ENCODE assay signal across 17 cellular contexts in genomic region chr16:12559714-12560113, GRCh38.
"Had no signal": no experiment of that assay in that cellular context is flagged by ENCODE, and none has a peak within 500 bp of the region (broad histone marks: within the 10 kb centered on the region; RNA-seq: fewer than 3 reads in every experiment).

No MANE protein-coding gene starts in this region.

- ATAC-seq: activated CD4-positive, CD25-positive, alpha-beta regulatory T cell treated with anti-CD3 and anti-CD28 coated beads, Interleukin-2, amount 50 U/mL, for 24 hours; body of pancreas; left lung; mucosa of descending colon had no signal

- H3K9me3 Mint-ChIP-seq: natural killer cell treated with Interleukin-12 subunit alpha and Interleukin-12 subunit beta and Interleukin-15 and Interleukin-18, amount 100 ng/mL, for 72 hours; T-helper 2 cell treated with Interferon-gamma antibody and Interleukin-4, amounts not matched to agents 5 μg/mL and 100 μg/mL, for 36 hours had no signal

- H3K4me1 ChIP-seq: body of pancreas, left lung, stomach had no signal

- H3K27ac ChIP-seq: body of pancreas, epithelial cell of prostate, left lung, stomach, thoracic aorta had no signal

- H3K27ac Mint-ChIP-seq: natural killer cell treated with Interleukin-12 subunit alpha and Interleukin-12 subunit beta and Interleukin-15 and Interleukin-18, amount 100 ng/mL, for 72 hours; T-helper 2 cell treated with Interferon-gamma antibody and Interleukin-4, amounts not matched to agents 5 μg/mL and 100 μg/mL, for 36 hours had no signal

- H3K9me3 ChIP-seq: body of pancreas, left lung, mucosa of descending colon, stomach, thoracic aorta had no signal

- H3K4me3 Mint-ChIP-seq: natural killer cell treated with Interleukin-12 subunit alpha and Interleukin-12 subunit beta and Interleukin-15 and Interleukin-18, amount 100 ng/mL, for 72 hours; T-helper 2 cell treated with Interferon-gamma antibody and Interleukin-4, amounts not matched to agents 5 μg/mL and 100 μg/mL, for 36 hours had no signal

- H3K36me3 ChIP-seq: left lung, stomach, thoracic aorta had no signal

- H3K4me3 ChIP-seq: body of pancreas, left lung, mucosa of descending colon, stomach, thoracic aorta had no signal

- H3K27me3 ChIP-seq: body of pancreas, left lung, stomach had no signal

- H3K36me3 Mint-ChIP-seq: natural killer cell treated with Interleukin-12 subunit alpha and Interleukin-12 subunit beta and Interleukin-15 and Interleukin-18, amount 100 ng/mL, for 72 hours had no signal

- H3K27me3 Mint-ChIP-seq: natural killer cell treated with Interleukin-12 subunit alpha and Interleukin-12 subunit beta and Interleukin-15 and Interleukin-18, amount 100 ng/mL, for 72 hours had no signal

- DNase-seq: activated naive CD4-positive, alpha-beta T cell treated with anti-CD3 and anti-CD28 coated beads, Interleukin-2, amount 50 U/mL, for 16 hours; amniotic stem cell; body of pancreas; central memory CD4-positive, alpha-beta T cell; effector memory CD4-positive, alpha-beta T cell; glutamatergic neuron; left lung; mucosa of descending colon; nucleus accumbens; stimulated activated CD4-positive, alpha-beta T cell treated with anti-CD3 and anti-CD28 coated beads, Interleukin-4, amount 100 ng/mL, for 4 hours; stomach had no signal

- FAIRE-seq: urothelium cell line had no signal
